In genomic region chr22:49517721-49518120, GRCh38 we compare ENCODE assay signal across 20 cellular contexts.
"Had no signal": no experiment of that assay in that cellular context is flagged by ENCODE, and none has a peak within 500 bp of the region (broad histone marks: within the 10 kb centered on the region; RNA-seq: fewer than 3 reads in every experiment).

No MANE protein-coding gene starts in this region.

- H3K36me3 Mint-ChIP-seq: activated CD8-positive, alpha-beta memory T cell treated with anti-CD3 and anti-CD28 coated beads, Interleukin-2, amount 10 ng/mL, durations not matched to agents 7 days and 5 days had no signal

- ATAC-seq: activated CD8-positive, alpha-beta memory T cell treated with anti-CD3 and anti-CD28 coated beads, Interleukin-2, amount 10 ng/mL, durations not matched to agents 7 days and 5 days had no signal

- H3K4me1 Mint-ChIP-seq: activated B cell treated with CpG ODN at 0.5 μM for 24 hours had no signal

- DNase-seq: activated B cell treated with CpG ODN at 0.5 μM for 24 hours; activated CD4-positive, alpha-beta T cell treated with anti-CD3 and anti-CD28 coated beads for 1 hour; activated CD4-positive, alpha-beta T cell treated with anti-CD3 and anti-CD28 coated beads, Interleukin-2, amount 10 ng/mL, durations not matched to agents 24 days and 14 days; activated CD4-positive, alpha-beta T cell treated with anti-CD3 and anti-CD28 coated beads, Interleukin-2, amount 50 U/mL, for 48 hours; activated CD8-positive, alpha-beta memory T cell treated with anti-CD3 and anti-CD28 coated beads, Interleukin-2, amount 10 ng/mL, durations not matched to agents 7 days and 5 days; activated gamma-delta T cell; activated naive CD4-positive, alpha-beta T cell treated with anti-CD3 and anti-CD28 coated beads for 36 hours; activated naive CD8-positive, alpha-beta T cell treated with anti-CD3 and anti-CD28 coated beads for 36 hours; caudate nucleus; MM.1S; NCI-H1105; NCI-H1436; NCI-H1694 treated with DMSO at 0.1 percent for 48 hours; NCI-H2029 treated with DMSO at 0.1 percent for 48 hours; NCI-H524; SHP77; T-helper 9 cell had no signal

- H3K9me3 Mint-ChIP-seq: activated naive CD8-positive, alpha-beta T cell treated with anti-CD3 and anti-CD28 coated beads for 36 hours had no signal

- H3K27me3 Mint-ChIP-seq: activated B cell treated with CpG ODN at 0.5 μM for 24 hours; activated CD4-positive, alpha-beta T cell treated with anti-CD3 and anti-CD28 coated beads, Interleukin-2, amount 10 ng/mL, durations not matched to agents 24 days and 14 days; activated CD8-positive, alpha-beta memory T cell treated with anti-CD3 and anti-CD28 coated beads, Interleukin-2, amount 10 ng/mL, durations not matched to agents 7 days and 5 days; activated T-cell treated with anti-CD3 and anti-CD28 coated beads, Interleukin-2, amount 50 U/mL, for 24 hours had no signal

- H3K27ac Mint-ChIP-seq: activated B cell treated with CpG ODN at 0.5 μM for 24 hours; activated CD4-positive, alpha-beta T cell treated with anti-CD3 and anti-CD28 coated beads, Interleukin-2, amount 10 ng/mL, durations not matched to agents 24 days and 14 days; activated CD8-positive, alpha-beta memory T cell treated with anti-CD3 and anti-CD28 coated beads, Interleukin-2, amount 10 ng/mL, durations not matched to agents 7 days and 5 days; activated naive CD4-positive, alpha-beta T cell treated with anti-CD3 and anti-CD28 coated beads for 36 hours; activated naive CD8-positive, alpha-beta T cell treated with anti-CD3 and anti-CD28 coated beads for 36 hours; activated T-cell treated with anti-CD3 and anti-CD28 coated beads, Interleukin-2, amount 50 U/mL, for 24 hours; activated T-helper 1 cell treated with anti-CD3 and anti-CD28 coated beads, Interleukin-12 subunit alpha, Interleukin-12 subunit beta, Interleukin-2, Interleukin-4 antibody, amounts not matched to agents 30 ng/mL and 10 ng/mL and 1 ng/mL, durations not matched to agents 14 hours and 24 hours and 36 hours; T-helper 1 cell treated with Interleukin-12 subunit alpha and Interleukin-12 subunit beta and Interleukin-4 antibody, amounts not matched to agents 30 μg/mL and 1 μg/mL, for 36 hours had no signal

- H3K4me3 Mint-ChIP-seq: activated B cell treated with CpG ODN at 0.5 μM for 24 hours; activated CD4-positive, alpha-beta T cell treated with anti-CD3 and anti-CD28 coated beads, Interleukin-2, amount 10 ng/mL, durations not matched to agents 24 days and 14 days; activated CD8-positive, alpha-beta memory T cell treated with anti-CD3 and anti-CD28 coated beads, Interleukin-2, amount 10 ng/mL, durations not matched to agents 7 days and 5 days; activated naive CD4-positive, alpha-beta T cell treated with anti-CD3 and anti-CD28 coated beads for 36 hours; activated naive CD8-positive, alpha-beta T cell treated with anti-CD3 and anti-CD28 coated beads for 36 hours; activated T-cell treated with anti-CD3 and anti-CD28 coated beads, Interleukin-2, amount 50 U/mL, for 24 hours; activated T-helper 1 cell treated with anti-CD3 and anti-CD28 coated beads, Interleukin-12 subunit alpha, Interleukin-12 subunit beta, Interleukin-2, Interleukin-4 antibody, amounts not matched to agents 30 ng/mL and 10 ng/mL and 1 ng/mL, durations not matched to agents 14 hours and 24 hours and 36 hours; T-helper 1 cell treated with Interleukin-12 subunit alpha and Interleukin-12 subunit beta and Interleukin-4 antibody, amounts not matched to agents 30 μg/mL and 1 μg/mL, for 36 hours had no signal
